In genomic region chr11:49362994-49363393, GRCh38 we compare ENCODE assay signal across 8 cellular contexts.
DNase-seq lines count a peak whose midpoint lies in the region; ATAC-seq, FAIRE-seq and TF ChIP-seq lines count a peak whose summit lies in the region.
"Not testable (repeated sequence)": the region's sequence is repeated elsewhere in the genome, so short reads cannot be mapped to it uniquely, and the experiment has no call there.

No MANE protein-coding gene starts in this region.

- H3K4me1 ChIP-seq in gastroesophageal sphincter; left lung; small intestine (ENCODE audit: control insufficient read depth in 2 of 2, insufficient read depth in 1 of 2, low read depth in 1 of 2, low read length in 1 of 2): not testable (repeated sequence)

- H3K9me3 ChIP-seq in gastroesophageal sphincter; left lung; small intestine (ENCODE audit: control insufficient read depth, low read depth): not testable (repeated sequence)

- intact Hi-C loops in Right ventricle myocardium inferior (cut with DNase I); left ventricle myocardium superior (cut with micrococcal nuclease); left lung (cut with DNase I); sciatic nerve (cut with DNase I): not testable (repeated sequence)

- H3K27ac ChIP-seq in gastroesophageal sphincter: peak overlapping the region in 1 of 4 donors; percentile 31
- H3K27ac ChIP-seq in left lung; small intestine (ENCODE audit: low read depth in 1 of 2, low read length in 1 of 2): not testable (repeated sequence)

- WGBS in gastroesophageal sphincter (ENCODE audit: low coverage in 1 of 2), 2 donors: 55% methylated on average over 2 of the region's 2 CpGs; no CpG with 5 or more reads in 1 of the 2 donors
- WGBS in small intestine, 3 donors: 78 to 90% (median 89%) methylated on average over 2 of the region's 2 CpGs

- H3K36me3 ChIP-seq in gastroesophageal sphincter; left lung; small intestine (ENCODE audit: control insufficient read depth in 2 of 2, insufficient read depth in 2 of 2, low read length in 2 of 2): not testable (repeated sequence)

- not testable (repeated sequence) for H3K4me3 ChIP-seq in gastroesophageal sphincter; left lung; small intestine (ENCODE audit: low read depth in 1 of 2, low read length in 2 of 2)

- FAIRE-seq in D721Med (lab: Jason Lieb, UNC) (peak; percentile 25), endometrium (lab: Jason Lieb, UNC) (peak; percentile 33), small intestine (lab: Jason Lieb, UNC) (peak; percentile 33)

- not testable (repeated sequence) for DNase-seq in D721Med (ENCODE audit: insufficient read length, low spot score); Right ventricle myocardium inferior (ENCODE audit: missing footprints); left ventricle myocardium superior; left lung; sciatic nerve (ENCODE audit: low spot score); small intestine

- not testable (repeated sequence) for H3K27me3 ChIP-seq in gastroesophageal sphincter; left lung; small intestine (ENCODE audit: control insufficient read depth in 2 of 2, insufficient read depth in 2 of 2, low read length in 2 of 2)

- ATAC-seq in gastroesophageal sphincter (peak; percentile 75), Right ventricle myocardium inferior (peak; percentile 42), left ventricle myocardium superior (peak; percentile 60), left lung (peak; percentile 49), sciatic nerve (peak; percentile 69)

- not testable (repeated sequence) for TF ChIP-seq CTCF in D721Med (IDR thresholded peaks at IDR 0.05; ENCODE audit: insufficient read depth, missing control alignments); gastroesophageal sphincter (IDR thresholded peaks at IDR 0.05); left lung (IDR thresholded peaks at IDR 0.05)

- not testable (repeated sequence) for TF ChIP-seq EP300 in gastroesophageal sphincter (IDR thresholded peaks at IDR 0.05)

- TF ChIP-seq POLR2A in gastroesophageal sphincter (IDR thresholded peaks at IDR 0.05): not testable (repeated sequence)
